In genomic region chr14:64454671-64455070, GRCh38 we compare ENCODE assay signal across 18 cellular contexts.
"Had no signal": no experiment of that assay in that cellular context is flagged by ENCODE, and none has a peak within 500 bp of the region (broad histone marks: within the 10 kb centered on the region; RNA-seq: fewer than 3 reads in every experiment).

No MANE protein-coding gene starts in this region.

- H3K36me3 ChIP-seq: ovary had no signal

- DNase-seq: effector CD4-positive, alpha-beta T cell; foreskin melanocyte; heart left ventricle; hippocampal formation; left colon; mucosa of descending colon; naive thymus-derived CD8-positive, alpha-beta T cell; ovary; small intestine; stimulated activated CD4-positive, alpha-beta T cell treated with anti-CD3 and anti-CD28 coated beads, Interleukin-4, amount 100 ng/mL, for 1 hour; stimulated activated CD8-positive, alpha-beta memory T cell treated with anti-CD3 and anti-CD28 coated beads, Interleukin-4, amount 100 ng/mL, for 48 hours; tibial artery; upper lobe of right lung had no signal

- H3K9me3 Mint-ChIP-seq: naive thymus-derived CD8-positive, alpha-beta T cell; stimulated activated effector memory CD8-positive, alpha-beta T cell treated with anti-CD3 and anti-CD28 coated beads, Interleukin-12 subunit alpha, Interleukin-12 subunit beta, amount 100 ng/mL, for 72 hours; stimulated activated naive CD8-positive, alpha-beta T cell treated with anti-CD3 and anti-CD28 coated beads, Interleukin-15, Interleukin-2, amounts not matched to agents 100 ng/mL and 50 ng/mL, for 24 hours had no signal

- H3K4me3 ChIP-seq: coronary artery, heart left ventricle, mucosa of descending colon, ovary, right atrium auricular region, tibial artery, upper lobe of right lung, vagina had no signal

- H3K27ac Mint-ChIP-seq: stimulated activated effector memory CD8-positive, alpha-beta T cell treated with anti-CD3 and anti-CD28 coated beads, Interleukin-12 subunit alpha, Interleukin-12 subunit beta, amount 100 ng/mL, for 72 hours; stimulated activated naive CD8-positive, alpha-beta T cell treated with anti-CD3 and anti-CD28 coated beads, Interleukin-15, Interleukin-2, amounts not matched to agents 100 ng/mL and 50 ng/mL, for 24 hours had no signal

- H3K27ac ChIP-seq: coronary artery, heart left ventricle, ovary, right atrium auricular region, tibial artery, upper lobe of right lung, vagina had no signal

- ATAC-seq: heart left ventricle; left colon; mucosa of descending colon; naive thymus-derived CD8-positive, alpha-beta T cell; stimulated activated effector memory CD8-positive, alpha-beta T cell treated with anti-CD3 and anti-CD28 coated beads, Interleukin-12 subunit alpha, Interleukin-12 subunit beta, amount 100 ng/mL, for 72 hours; upper lobe of right lung had no signal

- H3K27me3 ChIP-seq: heart left ventricle, ovary, right atrium auricular region, tibial artery, upper lobe of right lung, vagina had no signal

- H3K4me1 ChIP-seq: heart left ventricle, right atrium auricular region, tibial artery, upper lobe of right lung, vagina had no signal

- H3K9me3 ChIP-seq: heart left ventricle, mucosa of descending colon, ovary, right atrium auricular region, tibial artery, upper lobe of right lung, vagina had no signal

- FAIRE-seq: small intestine had no signal
